7 cellular contexts compared by ENCODE assay signal in the genomic region with DNA sequence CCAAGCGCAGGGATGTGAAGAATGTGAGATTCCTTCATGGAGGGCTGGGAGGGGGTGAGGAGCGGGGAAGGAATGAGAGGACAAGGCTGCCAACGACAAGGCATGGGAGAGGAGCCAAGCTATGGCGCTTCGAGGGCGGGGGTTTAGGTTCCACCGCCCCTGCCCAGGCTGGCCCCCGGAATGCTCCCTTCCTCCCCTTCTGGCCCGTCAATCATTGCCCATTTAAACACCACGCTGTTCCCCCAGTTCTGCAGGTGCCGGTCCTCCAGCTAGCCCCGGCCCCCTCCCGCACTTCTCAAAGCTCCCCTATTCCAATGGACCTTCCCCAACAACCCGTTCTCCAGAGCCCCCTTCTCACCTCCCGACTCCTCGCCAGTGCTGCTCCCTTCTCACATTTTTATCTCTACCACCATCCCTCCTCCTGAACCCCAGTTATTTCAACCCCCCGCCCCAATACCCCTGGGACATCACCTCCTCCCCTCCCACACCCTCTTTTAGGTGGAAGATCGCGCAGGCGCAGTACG. TPM values are rescaled to one million over a fixed set of nuclear protein-coding genes. Genes with fewer than 3 reads are reported as not detected.
DNase-seq lines count a peak whose midpoint lies in the region; ATAC-seq and TF ChIP-seq lines count a peak whose summit lies in the region.

No MANE protein-coding gene starts in this region.

- no peaks in the 10 kb centered on the region for H3K9me3 ChIP-seq in KOPT-K1 (ENCODE audit: insufficient read depth, low read length, poor library complexity, severe bottlenecking)
- no peaks in the 10 kb centered on the region for H3K9me3 ChIP-seq in right cardiac atrium (ENCODE audit: control insufficient read depth, low read length)

- WGBS in right cardiac atrium = under 1% methylated on average over 21 of the region's 21 CpGs

- H3K27me3 ChIP-seq in right cardiac atrium (ENCODE audit: control insufficient read depth, insufficient read depth) = no peaks in the 10 kb centered on the region

- ATAC-seq in GM21515 (IDR thresholded peaks at IDR 0.05; ENCODE audit: unreplicated experiment) (peak; percentile 17), right cardiac atrium (peak; percentile 37)

- DNase-seq in GM03348 (ENCODE audit: low spot score) (peak; percentile 92), right cardiac atrium (peak; percentile 79 to 86 (median 85)), putamen (ENCODE audit: low spot score) (peak; percentile 37), GM20000 (ENCODE audit: low spot score) (no peak)

- peak overlapping the region; percentile 88 for H3K27ac ChIP-seq in KOPT-K1 (ENCODE audit: low read depth, low read length, poor library complexity, severe bottlenecking)
- H3K27ac ChIP-seq in angular gyrus (ENCODE audit: low read depth, low read length) = peak overlapping the region; percentile 99
- H3K27ac ChIP-seq in right cardiac atrium (ENCODE audit: low read length) = peak overlapping the region; percentile 97

- peak overlapping the region; percentile 75 for H3K4me3 ChIP-seq in right cardiac atrium (ENCODE audit: low read length)

- TF ChIP-seq CTCF in GM20000 (IDR thresholded peaks at IDR 0.05; ENCODE audit: extremely low read depth, missing control alignments) = no peak

- peaks cover 2% of the 10 kb centered on the region for H3K4me1 ChIP-seq in right cardiac atrium (ENCODE audit: control insufficient read depth, insufficient read depth, low read length)

- peaks cover 8% of the 10 kb centered on the region for H3K36me3 ChIP-seq in KOPT-K1 (ENCODE audit: insufficient read depth, low read length)

- intact Hi-C loops in right cardiac atrium (cut with DNase I) = no loop called here

RNA-seq across cellular contexts. Expression of gene RNF41, which starts 0.4 kb away (rescaled TPM):
- total RNA-seq in right cardiac atrium = 10 to 100 TPM; 43.5 to 63.2 (median 47.0) TPM
- 17.4 TPM for polyA plus RNA-seq in right cardiac atrium

RNA-seq across cellular contexts. Expression of gene NABP2, which starts 2.8 kb away (rescaled TPM):
- 10 to 100 TPM; 20.2 to 26.0 (median 24.4) TPM for total RNA-seq in right cardiac atrium
- 19.1 TPM for polyA plus RNA-seq in right cardiac atrium

RNA-seq across cellular contexts. Expression of gene SLC39A5, which starts 8.6 kb away (rescaled TPM):
- under 1 TPM in 1 of 4 donors, not detected in 3; 0.49 TPM for total RNA-seq in right cardiac atrium
- polyA plus RNA-seq in right cardiac atrium = 0.18 TPM

RNA-seq across cellular contexts. Expression of gene SMARCC2, which starts 32.0 kb away (rescaled TPM):
- 10 to 100 TPM; 63.2 to 94.6 (median 72.2) TPM for total RNA-seq in right cardiac atrium
- polyA plus RNA-seq in right cardiac atrium = 28.6 TPM

RNA-seq across cellular contexts. Expression of gene ANKRD52, which starts 36.9 kb away (rescaled TPM):
- 10 to 100 TPM; 22.8 to 30.7 (median 25.6) TPM for total RNA-seq in right cardiac atrium
- polyA plus RNA-seq in right cardiac atrium = 13.4 TPM
